In genomic region chr2:149598014-149598395, GRCh38 we compare ENCODE assay signal across 8 cellular contexts. TPM values are rescaled to one million over a fixed set of nuclear protein-coding genes. Genes with fewer than 3 reads are reported as not detected.
DNase-seq lines count a peak whose midpoint lies in the region; ATAC-seq and TF ChIP-seq lines count a peak whose summit lies in the region.

No MANE protein-coding gene starts in this region.

- H3K9me3 ChIP-seq in CD4-positive, CD25-positive, alpha-beta regulatory T cell (ENCODE audit: control insufficient read depth in 2 of 2, low read length in 2 of 2), result no peaks in the 10 kb centered on the region
- peaks cover 5% of the 10 kb centered on the region for H3K9me3 ChIP-seq in mucosa of descending colon

- peaks cover 9% of the 10 kb centered on the region for H3K4me1 ChIP-seq in CD4-positive, CD25-positive, alpha-beta regulatory T cell (ENCODE audit: control insufficient read depth, insufficient read depth, low read length, poor library complexity, severe bottlenecking)
- no peaks in the 10 kb centered on the region for H3K4me1 ChIP-seq in mucosa of descending colon (ENCODE audit: low read depth)

- ATAC-seq in CD4-positive, CD25-positive, alpha-beta regulatory T cell (ENCODE audit: low read depth in 2 of 2), result no peak
- ATAC-seq in HG02610 (IDR thresholded peaks at IDR 0.05; ENCODE audit: unreplicated experiment) (peak; percentile 12), mucosa of descending colon (peak; percentile 17)
- no peak for ATAC-seq in activated naive CD8-positive, alpha-beta T cell treated with anti-CD3 and anti-CD28 coated beads, Interleukin-2, amount 50 U/mL, for 24 hours

- H3K36me3 ChIP-seq in CD4-positive, CD25-positive, alpha-beta regulatory T cell (ENCODE audit: control insufficient read depth, insufficient read depth, low read length), result no peaks in the 10 kb centered on the region
- no peaks in the 10 kb centered on the region for H3K36me3 ChIP-seq in mucosa of descending colon (ENCODE audit: low read depth)

- peak overlapping the region in 3 of 4 donors; percentile 2 to 57 (median 10) for H3K4me3 Mint-ChIP-seq in CD4-positive, CD25-positive, alpha-beta regulatory T cell
- peak overlapping the region; percentile 1 for H3K4me3 Mint-ChIP-seq in activated naive CD8-positive, alpha-beta T cell treated with anti-CD3 and anti-CD28 coated beads, Interleukin-2, amount 50 U/mL, for 24 hours

- H3K9me3 Mint-ChIP-seq in CD4-positive, CD25-positive, alpha-beta regulatory T cell, result peaks cover 0 to 3% (median 0%) of the 10 kb centered on the region in 7 donors
- no peaks in the 10 kb centered on the region for H3K9me3 Mint-ChIP-seq in activated naive CD8-positive, alpha-beta T cell treated with anti-CD3 and anti-CD28 coated beads, Interleukin-2, amount 50 U/mL, for 24 hours

- H3K27ac ChIP-seq in CD4-positive, CD25-positive, alpha-beta regulatory T cell (ENCODE audit: insufficient read depth, low read length, poor library complexity, severe bottlenecking), result no peak overlapping the region

- H3K27me3 Mint-ChIP-seq in CD4-positive, CD25-positive, alpha-beta regulatory T cell, result peaks cover 29% of the 10 kb centered on the region
- H3K27me3 Mint-ChIP-seq in activated naive CD8-positive, alpha-beta T cell treated with anti-CD3 and anti-CD28 coated beads, Interleukin-2, amount 50 U/mL, for 24 hours, result no peaks in the 10 kb centered on the region

- H3K27me3 ChIP-seq in CD4-positive, CD25-positive, alpha-beta regulatory T cell (ENCODE audit: control insufficient read depth, insufficient read depth, low read length), result peaks cover 9% of the 10 kb centered on the region

- intact Hi-C loops in mucosa of descending colon (cut with DNase I, micrococcal nuclease), result loop anchor here (10.0 kb wide), 3 partner anchors 887 to 1637 kb away; partner anchors contain the start of gene RND3 (in 1 of the 2)

- H3K27ac Mint-ChIP-seq in CD4-positive, CD25-positive, alpha-beta regulatory T cell, result peak overlapping the region in 2 of 3 donors; percentile 67 to 92
- no peak overlapping the region for H3K27ac Mint-ChIP-seq in activated naive CD8-positive, alpha-beta T cell treated with anti-CD3 and anti-CD28 coated beads, Interleukin-2, amount 50 U/mL, for 24 hours

- H3K4me3 ChIP-seq in CD4-positive, CD25-positive, alpha-beta regulatory T cell (ENCODE audit: low read depth, low read length), result peak overlapping the region; percentile 65
- no peak overlapping the region for H3K4me3 ChIP-seq in mucosa of descending colon

- TF ChIP-seq CTCF in mucosa of descending colon (IDR thresholded peaks at IDR 0.05), result no peak

- H3K4me1 Mint-ChIP-seq in CD4-positive, CD25-positive, alpha-beta regulatory T cell, result peaks cover 0 to 16% (median 12%) of the 10 kb centered on the region in 4 donors
- H3K4me1 Mint-ChIP-seq in activated naive CD8-positive, alpha-beta T cell treated with anti-CD3 and anti-CD28 coated beads, Interleukin-2, amount 50 U/mL, for 24 hours, result peaks cover 25% of the 10 kb centered on the region

- no peak for DNase-seq in CD4-positive, CD25-positive, alpha-beta regulatory T cell
- no peak for DNase-seq in activated naive CD8-positive, alpha-beta T cell treated with anti-CD3 and anti-CD28 coated beads, Interleukin-2, amount 50 U/mL, for 24 hours
- DNase-seq in mucosa of descending colon, result no peak
- DNase-seq in NCI-H1417 (lab: John Stamatoyannopoulos, UW), result no peak
- no peak for DNase-seq in NCI-H1105 treated with DMSO at 0.1 percent for 48 hours (lab: John Stamatoyannopoulos, UW)
- DNase-seq in midbrain (lab: John Stamatoyannopoulos, UW), result no peak
- no peak for DNase-seq in inferior parietal cortex (ENCODE audit: extremely low spot score)

- H3K36me3 Mint-ChIP-seq in CD4-positive, CD25-positive, alpha-beta regulatory T cell, result no peaks in the 10 kb centered on the region
- no peaks in the 10 kb centered on the region for H3K36me3 Mint-ChIP-seq in activated naive CD8-positive, alpha-beta T cell treated with anti-CD3 and anti-CD28 coated beads, Interleukin-2, amount 50 U/mL, for 24 hours (ENCODE audit: low read depth)

RNA-seq across cellular contexts. Expression of gene MMADHC, which starts 10.4 kb away (rescaled TPM):
- 72.5 TPM for total RNA-seq in CD4-positive, CD25-positive, alpha-beta regulatory T cell
- 100 to 1,000 TPM; 139 to 200 (median 174) TPM for polyA plus RNA-seq in CD4-positive, CD25-positive, alpha-beta regulatory T cell
- total RNA-seq in mucosa of descending colon, result 10 to 100 TPM; 84.7 to 99.0 (median 88.2) TPM

Comparison
In these comparisons a context has a peak if more than half of its experiments do, and no peak if none do; other contexts are left out.
1. ATAC-seq: peak in HG02610 (single experiment) and mucosa of descending colon (single experiment); none in CD4-positive, CD25-positive, alpha-beta regulatory T cell (0 of 2) and activated naive CD8-positive, alpha-beta T cell treated with anti-CD3 and anti-CD28 coated beads, Interleukin-2, amount 50 U/mL, for 24 hours (single experiment).